ENCODE assay signal across 25 cellular contexts in the genomic region with DNA sequence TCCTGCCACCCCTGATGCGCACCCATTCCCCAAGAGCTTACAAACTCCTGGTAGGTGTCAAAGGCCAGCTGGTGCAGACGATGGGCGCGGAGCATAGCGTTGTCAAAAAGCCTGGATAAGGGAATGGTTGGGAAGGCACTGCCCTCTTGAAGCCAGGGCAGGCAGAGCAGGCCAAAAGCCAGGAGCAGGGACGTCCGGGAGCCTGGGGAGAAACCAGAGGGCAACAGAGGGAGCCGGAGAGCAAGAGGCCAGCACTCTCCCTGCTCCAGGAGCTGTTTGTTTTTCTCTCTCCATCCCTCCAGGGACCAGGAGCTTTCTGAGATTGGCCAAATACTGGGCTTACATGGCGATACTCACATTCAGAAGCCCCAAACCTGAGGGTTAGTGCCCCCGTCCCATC. TPM values are rescaled to one million over a fixed set of nuclear protein-coding genes. Genes with fewer than 3 reads are reported as not detected.
A peak's percentile ranks its signal among the peaks of the same experiment; 100 is the strongest.
DNase-seq lines count a peak whose midpoint lies in the region; ATAC-seq and TF ChIP-seq lines count a peak whose summit lies in the region.
"Had no signal": no experiment of that assay in that cellular context is flagged by ENCODE, and none has a peak within 500 bp of the region (broad histone marks: within the 10 kb centered on the region; RNA-seq: fewer than 3 reads in every experiment).

No MANE protein-coding gene starts in this region.

- H3K36me3 ChIP-seq in left ventricle myocardium inferior: no peaks in the 10 kb centered on the region
- H3K36me3 ChIP-seq in Karpas-422 (ENCODE audit: insufficient read depth, low read length): no peaks in the 10 kb centered on the region
- H3K36me3 ChIP-seq: heart left ventricle, neutrophil had no signal

- no peak for DNase-seq in Right ventricle myocardium superior
- no peak for DNase-seq in left ventricle myocardium inferior
- DNase-seq in LHCN-M2 (ENCODE audit: low read depth): peak; percentile 11
- DNase-seq in stimulated activated CD4-positive, alpha-beta T cell treated with anti-CD3 and anti-CD28 coated beads, Interleukin-15, amount 100 ng/mL, for 24 hours: no peak
- no peak for DNase-seq in AG08396 (ENCODE audit: low spot score)
- DNase-seq in Karpas-422: no peak
- DNase-seq: activated CD4-positive, alpha-beta T cell treated with anti-CD3 and anti-CD28 coated beads, Interleukin-2, amount 10 ng/mL, durations not matched to agents 24 days and 14 days; activated CD8-positive, alpha-beta memory T cell treated with anti-CD3 and anti-CD28 coated beads, Interleukin-2, amount 50 U/mL, for 48 hours; activated gamma-delta T cell treated with Interleukin-2 at 50 U/mL for 16 hours; CD8-positive, alpha-beta memory T cell; effector memory CD8-positive, alpha-beta T cell; heart left ventricle; HFFc6; kidney glomerular epithelial cell; MV-4-11; NCI-H187 treated with DMSO at 0.1 percent for 48 hours; NCI-H446 treated with DMSO at 0.1 percent for 48 hours had no signal

- H3K27me3 ChIP-seq in left ventricle myocardium inferior (ENCODE audit: low read depth) (peaks cover 18% of the 10 kb centered on the region), Karpas-422 (ENCODE audit: low read length) (no peaks in the 10 kb centered on the region)
- H3K27me3 ChIP-seq: heart left ventricle, neutrophil had no signal

- no peaks in the 10 kb centered on the region for H3K9me2 ChIP-seq in Karpas-422 (replicated peaks; ENCODE audit: insufficient read depth, low read length)

- no peak for TF ChIP-seq CTCF in left ventricle myocardium inferior (IDR thresholded peaks at IDR 0.05; ENCODE audit: borderline replicate concordance)

- H3K27ac ChIP-seq in left ventricle myocardium inferior (replicated peaks): no peak overlapping the region
- H3K27ac ChIP-seq in Karpas-422 (ENCODE audit: low read length): no peak overlapping the region
- H3K27ac ChIP-seq: heart left ventricle, neutrophil had no signal

- H3K4me2 ChIP-seq in Karpas-422 (ENCODE audit: low read depth, low read length, poor library complexity, severe bottlenecking): no peak overlapping the region

- H3K9me3 ChIP-seq in left ventricle myocardium inferior (replicated peaks) (no peaks in the 10 kb centered on the region), iPS-18c (ENCODE audit: control insufficient read depth, insufficient read depth, low read length) (peaks cover 4% of the 10 kb centered on the region), Karpas-422 (ENCODE audit: low read length) (no peaks in the 10 kb centered on the region)
- H3K9me3 ChIP-seq: heart left ventricle, neutrophil had no signal

- no peak overlapping the region for H3K4me3 ChIP-seq in left ventricle myocardium inferior
- peak overlapping the region; percentile 20; the same call in 1 of the 2 replicates for H3K4me3 ChIP-seq in iPS-18c (ENCODE audit: insufficient read depth, low read depth, low read length)
- no peak overlapping the region for H3K4me3 ChIP-seq in Karpas-422 (ENCODE audit: low read length)
- H3K4me3 ChIP-seq: heart left ventricle had no signal

- peak; percentile 27 for ATAC-seq in Right ventricle myocardium superior (ENCODE audit: poor library complexity)
- ATAC-seq in GM21423 (IDR thresholded peaks at IDR 0.05; ENCODE audit: unreplicated experiment): no peak
- ATAC-seq: effector memory CD8-positive, alpha-beta T cell; heart left ventricle; stimulated activated memory B cell treated with anti-CD40 and anti-IgM and Interleukin-4, amounts not matched to agents 10 μg/mL and 1 μg/mL and 100 μg/mL, for 72 hours had no signal

- intact Hi-C loops in Right ventricle myocardium superior (cut with DNase I) (loop anchor here (5.0 to 10.0 kb wide), 3 partner anchors 74 to 219 kb away; partner anchors contain the start of gene ICAM2), left ventricle myocardium inferior (cut with micrococcal nuclease) (loop anchor here (10.0 kb wide), 1 partner anchor 106 kb away; the partner anchor contains the start of gene ICAM2)

- no peak overlapping the region for H3K9ac ChIP-seq in Karpas-422 (ENCODE audit: low read length)

- no peak overlapping the region for H2AFZ ChIP-seq in Karpas-422 (ENCODE audit: low read length)

- H3K79me2 ChIP-seq in Karpas-422 (ENCODE audit: low read length): no peaks in the 10 kb centered on the region

- H4K20me1 ChIP-seq in Karpas-422 (ENCODE audit: insufficient read depth, low read depth, low read length): no peaks in the 10 kb centered on the region

- H3K4me1 ChIP-seq in left ventricle myocardium inferior (peaks cover 6% of the 10 kb centered on the region), Karpas-422 (ENCODE audit: low read length) (peaks cover 61% of the 10 kb centered on the region)

RNA-seq across cellular contexts. Expression of gene GH1, which starts 0.3 kb away (rescaled TPM):
- total RNA-seq in Right ventricle myocardium superior (not detected), left ventricle myocardium inferior (not detected), LHCN-M2 (2014; rRNA removed) (not detected in 2 replicates)
- polyA plus RNA-seq in LHCN-M2 (2012): not detected
- not detected in 2 replicates for total RNA-seq in Karpas-422 (2014; rRNA removed; shearing (Covaris generic); ENCODE audit: low replicate concordance)
- total RNA-seq: A172; activated CD4-positive, alpha-beta T cell treated with anti-CD3 and anti-CD28 coated beads, Interleukin-2, amount 10 ng/mL, durations not matched to agents 24 days and 14 days; CD8-positive, alpha-beta memory T cell; cerebellum; heart left ventricle; HFFc6; mononuclear cell; renal cortical epithelial cell had no signal
- polyA plus RNA-seq: CD8-positive, alpha-beta memory T cell; heart left ventricle had no signal

RNA-seq across cellular contexts. Expression of gene CSHL1, which starts 7.2 kb away (rescaled TPM):
- total RNA-seq in Right ventricle myocardium superior (not detected), left ventricle myocardium inferior (not detected), LHCN-M2 (2014; rRNA removed) (not detected in 2 replicates)
- polyA plus RNA-seq in LHCN-M2 (2012): not detected
- total RNA-seq in Karpas-422 (2014; rRNA removed; shearing (Covaris generic); ENCODE audit: low replicate concordance): not detected in 2 replicates
- total RNA-seq: A172; activated CD4-positive, alpha-beta T cell treated with anti-CD3 and anti-CD28 coated beads, Interleukin-2, amount 10 ng/mL, durations not matched to agents 24 days and 14 days; CD8-positive, alpha-beta memory T cell; cerebellum; heart left ventricle; HFFc6; mononuclear cell; renal cortical epithelial cell had no signal
- polyA plus RNA-seq: CD8-positive, alpha-beta memory T cell; heart left ventricle had no signal

RNA-seq across cellular contexts. Expression of gene CD79B, which starts 13.8 kb away (rescaled TPM):
- total RNA-seq in Right ventricle myocardium superior (8.9 TPM), left ventricle myocardium inferior (4.6 TPM), LHCN-M2 (2014; rRNA removed) (not detected in 2 replicates)
- polyA plus RNA-seq in LHCN-M2 (2012): 0.07 TPM
- 545 and 1,164 TPM in 2 replicates for total RNA-seq in Karpas-422 (2014; rRNA removed; shearing (Covaris generic); ENCODE audit: low replicate concordance)
- total RNA-seq: cerebellum, renal cortical epithelial cell had no signal

RNA-seq across cellular contexts. Expression of gene CSH1, which starts 21.9 kb away (rescaled TPM):
- not detected for total RNA-seq in Right ventricle myocardium superior
- not detected for total RNA-seq in left ventricle myocardium inferior
- total RNA-seq in LHCN-M2 (2014; rRNA removed): not detected in 2 replicates
- not detected for polyA plus RNA-seq in LHCN-M2 (2012)
- total RNA-seq in Karpas-422 (2014; rRNA removed; shearing (Covaris generic); ENCODE audit: low replicate concordance): not detected in 2 replicates
- total RNA-seq: A172; activated CD4-positive, alpha-beta T cell treated with anti-CD3 and anti-CD28 coated beads, Interleukin-2, amount 10 ng/mL, durations not matched to agents 24 days and 14 days; CD8-positive, alpha-beta memory T cell; heart left ventricle; HFFc6; mononuclear cell; renal cortical epithelial cell had no signal
- polyA plus RNA-seq: CD8-positive, alpha-beta memory T cell; heart left ventricle had no signal

RNA-seq across cellular contexts. Expression of gene GH2, which starts 36.6 kb away (rescaled TPM):
- total RNA-seq in Right ventricle myocardium superior (not detected), left ventricle myocardium inferior (not detected), LHCN-M2 (2014; rRNA removed) (not detected in 2 replicates)
- polyA plus RNA-seq in LHCN-M2 (2012): not detected
- total RNA-seq in Karpas-422 (2014; rRNA removed; shearing (Covaris generic); ENCODE audit: low replicate concordance): not detected in 2 replicates
- total RNA-seq: A172; activated CD4-positive, alpha-beta T cell treated with anti-CD3 and anti-CD28 coated beads, Interleukin-2, amount 10 ng/mL, durations not matched to agents 24 days and 14 days; CD8-positive, alpha-beta memory T cell; cerebellum; heart left ventricle; HFFc6; mononuclear cell; renal cortical epithelial cell had no signal
- polyA plus RNA-seq: CD8-positive, alpha-beta memory T cell; heart left ventricle had no signal

Comparison
In these comparisons a context has a peak if more than half of its experiments do, and no peak if none do; other contexts are left out.
1. RNA of gene CD79B, which starts 13.8 kb away (total RNA-seq): 545 to 1,164 TPM in Karpas-422; 8.9 TPM in Right ventricle myocardium superior (single experiment), 4.6 TPM in left ventricle myocardium inferior (single experiment) and not detected in LHCN-M2; every median in the first group is over 10 times any median in the second.